In genomic region chr3:72847751-72848702, GRCh38 we compare ENCODE assay signal across 8 cellular contexts. TPM values are rescaled to one million over a fixed set of nuclear protein-coding genes. Genes with fewer than 3 reads are reported as not detected.
DNase-seq lines count a peak whose midpoint lies in the region; ATAC-seq and TF ChIP-seq lines count a peak whose summit lies in the region.

TSS of gene SHQ1 (minus strand) at chr3:72848445. CDS start at chr3:72848340, 105 bp downstream.

- intact Hi-C loops in activated T-helper 1 cell treated with anti-CD3 and anti-CD28 coated beads, Interleukin-12 subunit alpha, Interleukin-12 subunit beta, Interleukin-2, Interleukin-4 antibody, amounts not matched to agents 30 ng/mL and 10 ng/mL and 1 ng/mL, durations not matched to agents 14 hours and 24 hours and 36 hours (cut with micrococcal nuclease) = loop anchor here (1.0 to 10.0 kb wide), 9 partner anchors 25 to 1783 kb away; partner anchors contain the start of genes GXYLT2 and PPP4R2

- H3K4me3 ChIP-seq in fibroblast of lung (replicated peaks in 1 of 4; ENCODE audit: control extremely low read depth in 1 of 4, insufficient read depth in 1 of 4, low read depth in 3 of 4, low read length in 4 of 4) = peak within 1 kb of the TSS; percentile 60 to 97 (median 90)

- no peak for TF ChIP-seq CTCF in fibroblast of lung (conservative IDR thresholded peaks at IDR 0.05 in 1 of 2, IDR thresholded peaks at IDR 0.05 in 1 of 2; ENCODE audit: low read depth in 1 of 2, low read length in 2 of 2)

- H3K36me3 ChIP-seq in KOPT-K1 (ENCODE audit: insufficient read depth, low read length) = peaks cover 26% of the 10 kb centered on the region
- no peaks in the 10 kb centered on the region for H3K36me3 ChIP-seq in fibroblast of lung (ENCODE audit: control insufficient read depth, insufficient read depth, low read length)

- H3K27ac Mint-ChIP-seq in activated T-helper 1 cell treated with anti-CD3 and anti-CD28 coated beads, Interleukin-12 subunit alpha, Interleukin-12 subunit beta, Interleukin-2, Interleukin-4 antibody, amounts not matched to agents 30 ng/mL and 10 ng/mL and 1 ng/mL, durations not matched to agents 14 hours and 24 hours and 36 hours = peak within 1 kb of the TSS; percentile 88
- H3K27ac Mint-ChIP-seq in naive B cell = peak within 1 kb of the TSS; percentile 24 to 98 (median 92)
- H3K27ac Mint-ChIP-seq in stimulated activated effector memory CD8-positive, alpha-beta T cell treated with anti-CD3 and anti-CD28 coated beads, Interleukin-12 subunit alpha, Interleukin-12 subunit beta, amount 100 ng/mL, for 72 hours = peak within 1 kb of the TSS; percentile 88

- H3K27ac ChIP-seq in KOPT-K1 (ENCODE audit: low read depth, low read length, poor library complexity, severe bottlenecking) (peak within 1 kb of the TSS; percentile 95), fibroblast of lung (ENCODE audit: insufficient read depth, low read length) (peak within 1 kb of the TSS; percentile 79)

- H3K4me1 Mint-ChIP-seq in activated T-helper 1 cell treated with anti-CD3 and anti-CD28 coated beads, Interleukin-12 subunit alpha, Interleukin-12 subunit beta, Interleukin-2, Interleukin-4 antibody, amounts not matched to agents 30 ng/mL and 10 ng/mL and 1 ng/mL, durations not matched to agents 14 hours and 24 hours and 36 hours (ENCODE audit: low read depth) = peaks cover 62% of the 10 kb centered on the region
- H3K4me1 Mint-ChIP-seq in naive B cell = peaks cover 30 to 46% (median 34%) of the 10 kb centered on the region in 3 donors
- H3K4me1 Mint-ChIP-seq in stimulated activated effector memory CD8-positive, alpha-beta T cell treated with anti-CD3 and anti-CD28 coated beads, Interleukin-12 subunit alpha, Interleukin-12 subunit beta, amount 100 ng/mL, for 72 hours = peaks cover 54% of the 10 kb centered on the region

- H3K9me3 ChIP-seq in KOPT-K1 (ENCODE audit: insufficient read depth, low read length, poor library complexity, severe bottlenecking) (no peaks in the 10 kb centered on the region), fibroblast of lung (ENCODE audit: control insufficient read depth, insufficient read depth, low read depth, low read length) (no peaks in the 10 kb centered on the region)

- no peaks in the 10 kb centered on the region for H3K9me3 Mint-ChIP-seq in activated T-helper 1 cell treated with anti-CD3 and anti-CD28 coated beads, Interleukin-12 subunit alpha, Interleukin-12 subunit beta, Interleukin-2, Interleukin-4 antibody, amounts not matched to agents 30 ng/mL and 10 ng/mL and 1 ng/mL, durations not matched to agents 14 hours and 24 hours and 36 hours
- no peaks in the 10 kb centered on the region for H3K9me3 Mint-ChIP-seq in naive B cell
- H3K9me3 Mint-ChIP-seq in stimulated activated effector memory CD8-positive, alpha-beta T cell treated with anti-CD3 and anti-CD28 coated beads, Interleukin-12 subunit alpha, Interleukin-12 subunit beta, amount 100 ng/mL, for 72 hours = no peaks in the 10 kb centered on the region

- peak; percentile 95 for DNase-seq in Daoy (ENCODE audit: low read depth)
- DNase-seq in RPMI8226 = peak; percentile 97
- peak; percentile 92 for DNase-seq in activated T-helper 1 cell treated with anti-CD3 and anti-CD28 coated beads, Interleukin-12 subunit alpha, Interleukin-12 subunit beta, Interleukin-2, Interleukin-4 antibody, amounts not matched to agents 30 ng/mL and 10 ng/mL and 1 ng/mL, durations not matched to agents 14 hours and 24 hours and 36 hours (ENCODE audit: low spot score)
- peak; percentile 92 to 93 for DNase-seq in fibroblast of lung (ENCODE audit: low read depth in 2 of 2)
- DNase-seq in naive B cell = peak; percentile 90
- peak; percentile 87 to 96 for DNase-seq in stimulated activated effector memory CD8-positive, alpha-beta T cell treated with anti-CD3 and anti-CD28 coated beads, Interleukin-12 subunit alpha, Interleukin-12 subunit beta, amount 100 ng/mL, for 72 hours (ENCODE audit: low spot score in 2 of 2)

- H2AFZ ChIP-seq in fibroblast of lung (ENCODE audit: low read length) = peak within 1 kb of the TSS; percentile 95

- H3K27me3 ChIP-seq in fibroblast of lung (ENCODE audit: control insufficient read depth, insufficient read depth, low read length) = no peaks in the 10 kb centered on the region

- ATAC-seq in GM21825 (IDR thresholded peaks at IDR 0.05; ENCODE audit: unreplicated experiment) = peak; percentile 94
- peak; percentile 96 for ATAC-seq in naive B cell (ENCODE audit: low read depth in 2 of 2)
- ATAC-seq in stimulated activated effector memory CD8-positive, alpha-beta T cell treated with anti-CD3 and anti-CD28 coated beads, Interleukin-12 subunit alpha, Interleukin-12 subunit beta, amount 100 ng/mL, for 72 hours = peak; percentile 97

- H4K20me1 ChIP-seq in fibroblast of lung (ENCODE audit: control insufficient read depth, extremely low read depth, insufficient read depth, low read length) = no peaks in the 10 kb centered on the region

- peaks cover 9% of the 10 kb centered on the region for H3K27me3 Mint-ChIP-seq in activated T-helper 1 cell treated with anti-CD3 and anti-CD28 coated beads, Interleukin-12 subunit alpha, Interleukin-12 subunit beta, Interleukin-2, Interleukin-4 antibody, amounts not matched to agents 30 ng/mL and 10 ng/mL and 1 ng/mL, durations not matched to agents 14 hours and 24 hours and 36 hours (ENCODE audit: insufficient read depth)
- H3K27me3 Mint-ChIP-seq in naive B cell = no peaks in the 10 kb centered on the region

- H3K36me3 Mint-ChIP-seq in activated T-helper 1 cell treated with anti-CD3 and anti-CD28 coated beads, Interleukin-12 subunit alpha, Interleukin-12 subunit beta, Interleukin-2, Interleukin-4 antibody, amounts not matched to agents 30 ng/mL and 10 ng/mL and 1 ng/mL, durations not matched to agents 14 hours and 24 hours and 36 hours (ENCODE audit: low read depth) = peaks cover 18% of the 10 kb centered on the region
- H3K36me3 Mint-ChIP-seq in naive B cell = no peaks in the 10 kb centered on the region
- H3K36me3 Mint-ChIP-seq in stimulated activated effector memory CD8-positive, alpha-beta T cell treated with anti-CD3 and anti-CD28 coated beads, Interleukin-12 subunit alpha, Interleukin-12 subunit beta, amount 100 ng/mL, for 72 hours = peaks cover 32% of the 10 kb centered on the region

- peak within 1 kb of the TSS; percentile 100 for H3K4me2 ChIP-seq in fibroblast of lung (ENCODE audit: extremely low read depth, insufficient read depth, low read length)

- peaks cover 17% of the 10 kb centered on the region for H3K79me2 ChIP-seq in fibroblast of lung (ENCODE audit: control insufficient read depth, insufficient read depth, low read length)

- peaks cover 4% of the 10 kb centered on the region for H3K4me1 ChIP-seq in fibroblast of lung (ENCODE audit: control insufficient read depth, extremely low read depth, insufficient read depth, low read length)

- peak within 1 kb of the TSS; percentile 47 for H3K9ac ChIP-seq in fibroblast of lung (ENCODE audit: insufficient read depth, low read length)

- H3K4me3 Mint-ChIP-seq in activated T-helper 1 cell treated with anti-CD3 and anti-CD28 coated beads, Interleukin-12 subunit alpha, Interleukin-12 subunit beta, Interleukin-2, Interleukin-4 antibody, amounts not matched to agents 30 ng/mL and 10 ng/mL and 1 ng/mL, durations not matched to agents 14 hours and 24 hours and 36 hours = peak within 1 kb of the TSS; percentile 99
- H3K4me3 Mint-ChIP-seq in naive B cell = peak within 1 kb of the TSS; percentile 91 to 99 (median 95)
- peak within 1 kb of the TSS; percentile 86 for H3K4me3 Mint-ChIP-seq in stimulated activated effector memory CD8-positive, alpha-beta T cell treated with anti-CD3 and anti-CD28 coated beads, Interleukin-12 subunit alpha, Interleukin-12 subunit beta, amount 100 ng/mL, for 72 hours

RNA-seq across cellular contexts. Expression of gene SHQ1, which starts in this region (rescaled TPM):
- total RNA-seq in Daoy (2014; rRNA removed; shearing (Covaris generic)) = 27.8 and 32.5 TPM in 2 replicates
- 46.1 and 48.5 TPM in 2 replicates for total RNA-seq in activated T-helper 1 cell treated with anti-CD3 and anti-CD28 coated beads, Interleukin-12 subunit alpha, Interleukin-12 subunit beta, Interleukin-2, Interleukin-4 antibody, amounts not matched to agents 30 ng/mL and 10 ng/mL and 1 ng/mL, durations not matched to agents 14 hours and 24 hours and 36 hours
- total RNA-seq in fibroblast of lung = 12.2 and 15.9 TPM in 2 replicates
- polyA plus RNA-seq in fibroblast of lung = 15.2 and 15.5 TPM in 2 replicates
- polyA plus RNA-seq in fibroblast of lung (2012) = 12.1 and 12.4 TPM in 2 replicates
- polyA minus RNA-seq in fibroblast of lung (ENCODE audit: low replicate concordance) = 3.9 and 4.7 TPM in 2 replicates
- polyA plus RNA-seq in naive B cell (ENCODE audit: low read depth in 6 of 6) = 10 to 100 TPM in 5 of 6 donors, 1 to 10 TPM in 1; 9.6 to 19.4 (median 14.6) TPM

Comparison
In these comparisons a context has a peak if more than half of its experiments do, and no peak if none do; other contexts are left out.
1. Peak in every context shown above with its lines: DNase-seq, ATAC-seq, H3K4me3 ChIP-seq and H3K27ac ChIP-seq.